18 cellular contexts compared by ENCODE assay signal in genomic region chr3:130783629-130784028, GRCh38. TPM values are rescaled to one million over a fixed set of nuclear protein-coding genes. Genes with fewer than 3 reads are reported as not detected.
DNase-seq lines count a peak whose midpoint lies in the region; ATAC-seq and TF ChIP-seq lines count a peak whose summit lies in the region.
"Had no signal": no experiment of that assay in that cellular context is flagged by ENCODE, and none has a peak within 500 bp of the region (broad histone marks: within the 10 kb centered on the region; RNA-seq: fewer than 3 reads in every experiment).

No MANE protein-coding gene starts in this region.

- H3K27me3 Mint-ChIP-seq in MCF 10A (ENCODE audit: insufficient read depth, unreplicated experiment): no peaks in the 10 kb centered on the region
- H3K27me3 Mint-ChIP-seq in activated CD8-positive, alpha-beta T cell treated with anti-CD3 and anti-CD28 coated beads for 36 hours: no peaks in the 10 kb centered on the region
- H3K27me3 Mint-ChIP-seq: dendritic cell treated with granulocyte-macrophage colony-stimulating factor and Interleukin-4, amounts not matched to agents 40 ng/mL and 50 ng/mL, for 4 days had no signal

- POLR2A ChIA-PET in MCF 10A (lab: Yijun Ruan, JAX): interaction anchor here (0.7 kb wide), 1 partner anchor 310 kb away, joined by 4 read pairs; no protein-coding TSS in a partner anchor
- POLR2A ChIA-PET in activated CD8-positive, alpha-beta T cell treated with anti-CD3 and anti-CD28 coated beads for 36 hours (lab: Charles Lee): no interaction called here

- CTCF ChIA-PET in MCF 10A (lab: Yijun Ruan, JAX): interaction anchor here (0.7 kb wide), 2 partner anchors 32 to 110 kb away, joined by 3 read pairs; partner anchors contain the start of gene ATP2C1
- CTCF ChIA-PET in activated CD8-positive, alpha-beta T cell treated with anti-CD3 and anti-CD28 coated beads for 36 hours (lab: Charles Lee): no interaction called here

- no peaks in the 10 kb centered on the region for H3K9me3 Mint-ChIP-seq in MCF 10A (ENCODE audit: unreplicated experiment)
- H3K9me3 Mint-ChIP-seq in activated CD8-positive, alpha-beta T cell treated with anti-CD3 and anti-CD28 coated beads for 36 hours: no peaks in the 10 kb centered on the region
- H3K9me3 Mint-ChIP-seq: activated CD4-positive, alpha-beta memory T cell treated with anti-CD3 and anti-CD28 coated beads, Interleukin-2, amount 10 ng/mL, durations not matched to agents 7 days and 5 days; activated naive CD4-positive, alpha-beta T cell treated with anti-CD3 and anti-CD28 coated beads, Interleukin-2, amount 50 U/mL, for 24 hours; activated T-cell treated with anti-CD3 and anti-CD28 coated beads, Interleukin-2, amount 50 U/mL, for 4 hours; dendritic cell treated with granulocyte-macrophage colony-stimulating factor and Interleukin-4, amounts not matched to agents 40 ng/mL and 50 ng/mL, for 4 days had no signal

- H3K27ac Mint-ChIP-seq in MCF 10A (ENCODE audit: low read depth, unreplicated experiment): no peak overlapping the region
- H3K27ac Mint-ChIP-seq in activated CD8-positive, alpha-beta T cell treated with anti-CD3 and anti-CD28 coated beads for 36 hours: no peak overlapping the region
- H3K27ac Mint-ChIP-seq: activated CD4-positive, alpha-beta memory T cell treated with anti-CD3 and anti-CD28 coated beads, Interleukin-2, amount 10 ng/mL, durations not matched to agents 7 days and 5 days; activated naive CD4-positive, alpha-beta T cell treated with anti-CD3 and anti-CD28 coated beads, Interleukin-2, amount 50 U/mL, for 24 hours; dendritic cell treated with granulocyte-macrophage colony-stimulating factor and Interleukin-4, amounts not matched to agents 40 ng/mL and 50 ng/mL, for 4 days had no signal

- no peak overlapping the region for H3K4me3 Mint-ChIP-seq in MCF 10A (ENCODE audit: unreplicated experiment)
- no peak overlapping the region for H3K4me3 Mint-ChIP-seq in activated CD8-positive, alpha-beta T cell treated with anti-CD3 and anti-CD28 coated beads for 36 hours
- H3K4me3 Mint-ChIP-seq: activated CD4-positive, alpha-beta memory T cell treated with anti-CD3 and anti-CD28 coated beads, Interleukin-2, amount 10 ng/mL, durations not matched to agents 7 days and 5 days; activated naive CD4-positive, alpha-beta T cell treated with anti-CD3 and anti-CD28 coated beads, Interleukin-2, amount 50 U/mL, for 24 hours; activated T-cell treated with anti-CD3 and anti-CD28 coated beads, Interleukin-2, amount 50 U/mL, for 4 hours; dendritic cell treated with granulocyte-macrophage colony-stimulating factor and Interleukin-4, amounts not matched to agents 40 ng/mL and 50 ng/mL, for 4 days had no signal

- no peak for ATAC-seq in activated CD8-positive, alpha-beta T cell treated with anti-CD3 and anti-CD28 coated beads for 36 hours
- ATAC-seq: activated T-cell treated with anti-CD3 and anti-CD28 coated beads, Interleukin-2, amount 50 U/mL, for 4 hours; gastroesophageal sphincter had no signal

- no TSS peak for BruUV-seq in MCF 10A (replicated peaks; lab: Mats Ljungman, UMichigan)

- no peaks in the 10 kb centered on the region for H3K27me3 ChIP-seq in H7 (ENCODE audit: control insufficient read depth, insufficient read depth, low read length)
- H3K27me3 ChIP-seq: brain microvascular endothelial cell, gastroesophageal sphincter had no signal

- H3K36me3 Mint-ChIP-seq in MCF 10A (ENCODE audit: insufficient read depth, unreplicated experiment): no peaks in the 10 kb centered on the region
- H3K36me3 Mint-ChIP-seq in activated CD8-positive, alpha-beta T cell treated with anti-CD3 and anti-CD28 coated beads for 36 hours (ENCODE audit: low read depth): no peaks in the 10 kb centered on the region
- H3K36me3 Mint-ChIP-seq: activated naive CD4-positive, alpha-beta T cell treated with anti-CD3 and anti-CD28 coated beads, Interleukin-2, amount 50 U/mL, for 24 hours had no signal

- TF ChIP-seq CTCF in fibroblast of the aortic adventitia (IDR thresholded peaks at IDR 0.05; ENCODE audit: insufficient read depth, low read length) (no peak), MCF 10A (IDR thresholded peaks at IDR 0.05; ENCODE audit: unreplicated experiment) (no peak)
- no peak for TF ChIP-seq CTCF in activated CD8-positive, alpha-beta T cell treated with anti-CD3 and anti-CD28 coated beads for 36 hours (IDR thresholded peaks at IDR 0.05)

- no peaks in the 10 kb centered on the region for H3K36me3 ChIP-seq in H7 (replicated peaks; ENCODE audit: control insufficient read depth, insufficient read depth, low read length)
- H3K36me3 ChIP-seq: brain microvascular endothelial cell, gastroesophageal sphincter had no signal

- peak; percentile 82 for DNase-seq in Daoy (ENCODE audit: low read depth)
- peak; percentile 76 for DNase-seq in NCI-H1092 treated with DMSO at 0.1 percent for 48 hours (lab: John Stamatoyannopoulos, UW)
- DNase-seq in NCI-H69 (lab: John Stamatoyannopoulos, UW): peak; percentile 33
- DNase-seq in fibroblast of the aortic adventitia (ENCODE audit: low read depth): peak; percentile 7
- DNase-seq in H7: no peak
- no peak for DNase-seq in middle frontal gyrus (ENCODE audit: extremely low spot score, low spot score)
- DNase-seq in MCF 10A (ENCODE audit: unreplicated experiment): no peak
- no peak for DNase-seq in activated CD8-positive, alpha-beta T cell treated with anti-CD3 and anti-CD28 coated beads for 36 hours
- DNase-seq: activated CD4-positive, alpha-beta memory T cell treated with anti-CD3 and anti-CD28 coated beads, Interleukin-2, amount 10 ng/mL, durations not matched to agents 7 days and 5 days; activated T-cell treated with anti-CD3 and anti-CD28 coated beads, Interleukin-2, amount 50 U/mL, for 4 hours; AML-193; brain microvascular endothelial cell; NCI-H2081; NK-92 treated with Interleukin-12 subunit alpha and Interleukin-12 subunit beta, amount 100 ng/mL, for 24 hours; T-helper 1 cell had no signal

- intact Hi-C loops in MCF 10A (cut with micrococcal nuclease): no loop called here
- intact Hi-C loops in activated CD8-positive, alpha-beta T cell treated with anti-CD3 and anti-CD28 coated beads for 36 hours (cut with micrococcal nuclease): no loop called here

- H3K4me1 Mint-ChIP-seq in MCF 10A (ENCODE audit: insufficient read depth, unreplicated experiment): no peaks in the 10 kb centered on the region
- no peaks in the 10 kb centered on the region for H3K4me1 Mint-ChIP-seq in activated CD8-positive, alpha-beta T cell treated with anti-CD3 and anti-CD28 coated beads for 36 hours (ENCODE audit: low read depth)
- H3K4me1 Mint-ChIP-seq: activated CD4-positive, alpha-beta memory T cell treated with anti-CD3 and anti-CD28 coated beads, Interleukin-2, amount 10 ng/mL, durations not matched to agents 7 days and 5 days; activated naive CD4-positive, alpha-beta T cell treated with anti-CD3 and anti-CD28 coated beads, Interleukin-2, amount 50 U/mL, for 24 hours had no signal

- no peak overlapping the region for H3K4me3 ChIP-seq in fibroblast of the aortic adventitia (ENCODE audit: low read depth, low read length)
- no peak overlapping the region for H3K4me3 ChIP-seq in H7 (ENCODE audit: insufficient read depth, low read depth, low read length)
- H3K4me3 ChIP-seq: gastroesophageal sphincter had no signal

RNA-seq across cellular contexts. Expression of gene PIK3R4, which starts 37.0 kb away (rescaled TPM):
- 38.2 and 44.7 TPM in 2 replicates for total RNA-seq in Daoy (2014; rRNA removed; shearing (Covaris generic))
- total RNA-seq in fibroblast of the aortic adventitia (ENCODE audit: low replicate concordance): 29.9 and 37.1 TPM in 2 replicates
- 41.1 and 45.9 TPM in 2 replicates for total RNA-seq in H7 (2014; rRNA removed; shearing (Covaris generic))
- total RNA-seq in MCF 10A (2022): 13.9 and 16.2 TPM in 2 replicates
- total RNA-seq in activated CD8-positive, alpha-beta T cell treated with anti-CD3 and anti-CD28 coated beads for 36 hours: 10 to 100 TPM; 27.4 to 28.4 TPM

Comparison
In these comparisons a context has a peak if more than half of its experiments do, and no peak if none do; other contexts are left out.
1. DNase-seq: peak in Daoy (single experiment), NCI-H1092 treated with DMSO at 0.1 percent for 48 hours (single experiment), NCI-H69 (single experiment) and fibroblast of the aortic adventitia (single experiment); none in H7 (single experiment), middle frontal gyrus (single experiment), MCF 10A (single experiment) and activated CD8-positive, alpha-beta T cell treated with anti-CD3 and anti-CD28 coated beads for 36 hours (single experiment).